17 cellular contexts compared by ENCODE assay signal in genomic region chr14:70098257-70098809, GRCh38.
DNase-seq lines count a peak whose midpoint lies in the region; ATAC-seq and TF ChIP-seq lines count a peak whose summit lies in the region.
"Had no signal": no experiment of that assay in that cellular context is flagged by ENCODE, and none has a peak within 500 bp of the region (broad histone marks: within the 10 kb centered on the region; RNA-seq: fewer than 3 reads in every experiment).

No MANE protein-coding gene starts in this region.

- H3K9ac ChIP-seq in skeletal muscle tissue (ENCODE audit: low read depth in 1 of 3, low read length in 3 of 3), result peak overlapping the region in 1 of 3 donors; percentile 33

- DNase-seq in Right ventricle myocardium inferior (ENCODE audit: missing footprints) (no peak), left ventricle myocardium inferior (no peak), NCI-H69 (lab: John Stamatoyannopoulos, UW) (peak; percentile 43), fibroblast of the aortic adventitia (ENCODE audit: low read depth) (peak; percentile 29), testis (no peak), stomach (no peak)
- no peak for DNase-seq in stimulated activated CD4-positive, alpha-beta T cell treated with anti-CD3 and anti-CD28 coated beads, Interleukin-4, amount 100 ng/mL, for 24 hours
- DNase-seq: activated gamma-delta T cell; MV-4-11; natural killer cell; stimulated activated CD4-positive, alpha-beta T cell treated with anti-CD3 and anti-CD28 coated beads, Interleukin-2, amount 100 ng/mL, for 48 hours; transverse colon had no signal

- intact Hi-C loops in Right ventricle myocardium inferior (cut with DNase I) (no loop called here), left ventricle myocardium inferior (cut with micrococcal nuclease) (no loop called here), testis (cut with DNase I; ENCODE audit: low total_unique reads) (no loop called here), stomach (cut with DNase I; ENCODE audit: low total_unique reads) (no loop called here)

- no peak overlapping the region for H3K27ac ChIP-seq in left ventricle myocardium inferior (replicated peaks)
- H3K27ac ChIP-seq in skeletal muscle tissue (ENCODE audit: low read depth, low read length), result peak overlapping the region; percentile 20
- H3K27ac ChIP-seq in testis, result no peak overlapping the region
- H3K27ac ChIP-seq in stomach, result no peak overlapping the region
- H3K27ac ChIP-seq: right atrium auricular region, transverse colon had no signal

- H3K4me3 ChIP-seq in left ventricle myocardium inferior (no peak overlapping the region), fibroblast of the aortic adventitia (ENCODE audit: low read depth, low read length) (no peak overlapping the region), skeletal muscle tissue (ENCODE audit: low read length in 3 of 3) (no peak overlapping the region), testis (no peak overlapping the region), stomach (no peak overlapping the region)
- H3K4me3 ChIP-seq: dorsolateral prefrontal cortex, lung, right atrium auricular region, transverse colon had no signal

- H3K27me3 ChIP-seq in left ventricle myocardium inferior (ENCODE audit: low read depth), result peaks cover 96% of the 10 kb centered on the region
- no peaks in the 10 kb centered on the region for H3K27me3 ChIP-seq in skeletal muscle tissue (ENCODE audit: control insufficient read depth in 3 of 3, insufficient read depth in 3 of 3, low read length in 3 of 3)
- no peaks in the 10 kb centered on the region for H3K27me3 ChIP-seq in testis
- H3K27me3 ChIP-seq in stomach, result peaks cover 0 to 16% (median 0%) of the 10 kb centered on the region in 3 donors
- H3K27me3 ChIP-seq: right atrium auricular region had no signal

- peak; percentile 10 for ATAC-seq in Right ventricle myocardium inferior
- ATAC-seq: activated CD4-positive, CD25-positive, alpha-beta regulatory T cell treated with anti-CD3 and anti-CD28 coated beads, Interleukin-2, amount 50 U/mL, for 24 hours; natural killer cell had no signal

- TF ChIP-seq EP300 in stomach (IDR thresholded peaks at IDR 0.05), result no peak

- H3K4me1 ChIP-seq in left ventricle myocardium inferior (peaks cover 12% of the 10 kb centered on the region), skeletal muscle tissue (ENCODE audit: control insufficient read depth in 3 of 3, insufficient read depth in 3 of 3, low read length in 3 of 3) (peaks cover 29 to 65% (median 53%) of the 10 kb centered on the region in 3 donors), testis (no peaks in the 10 kb centered on the region), stomach (peaks cover 0 to 15% (median 7%) of the 10 kb centered on the region in 4 donors)

- 39 to 44% methylated on average over 6 of the region's 6 CpGs for WGBS in testis, 2 donors
- WGBS in stomach, 5 donors, result 22 to 33% (median 26%) methylated on average over 6 of the region's 6 CpGs

- H3K9me3 ChIP-seq in left ventricle myocardium inferior (replicated peaks) (no peaks in the 10 kb centered on the region), skeletal muscle tissue (ENCODE audit: control insufficient read depth in 3 of 3, low read length in 3 of 3) (no peaks in the 10 kb centered on the region), testis (no peaks in the 10 kb centered on the region), stomach (no peaks in the 10 kb centered on the region)
- H3K9me3 ChIP-seq: right atrium auricular region, transverse colon had no signal

- TF ChIP-seq CTCF in left ventricle myocardium inferior (IDR thresholded peaks at IDR 0.05; ENCODE audit: borderline replicate concordance) (no peak), fibroblast of the aortic adventitia (IDR thresholded peaks at IDR 0.05; ENCODE audit: insufficient read depth, low read length) (no peak), testis (IDR thresholded peaks at IDR 0.05) (no peak), stomach (IDR thresholded peaks at IDR 0.05) (no peak)

- H3K36me3 ChIP-seq in left ventricle myocardium inferior (no peaks in the 10 kb centered on the region), skeletal muscle tissue (ENCODE audit: control insufficient read depth in 3 of 3, insufficient read depth in 3 of 3, low read length in 3 of 3) (no peaks in the 10 kb centered on the region), testis (ENCODE audit: low read depth, missing control alignments) (no peaks in the 10 kb centered on the region), stomach (no peaks in the 10 kb centered on the region)
- H3K36me3 ChIP-seq: right atrium auricular region, transverse colon had no signal

- TF ChIP-seq POLR2A in testis (IDR thresholded peaks at IDR 0.05) (no peak), stomach (IDR thresholded peaks at IDR 0.05) (no peak)

Comparison
In these comparisons a context has a peak if more than half of its experiments do, and no peak if none do; other contexts are left out.
1. DNase-seq: peak in NCI-H69 (single experiment) and fibroblast of the aortic adventitia (single experiment); none in Right ventricle myocardium inferior (single experiment), left ventricle myocardium inferior (single experiment), stimulated activated CD4-positive, alpha-beta T cell treated with anti-CD3 and anti-CD28 coated beads, Interleukin-4, amount 100 ng/mL, for 24 hours (single experiment), testis (single experiment) and stomach (single experiment).